In the genomic region with DNA sequence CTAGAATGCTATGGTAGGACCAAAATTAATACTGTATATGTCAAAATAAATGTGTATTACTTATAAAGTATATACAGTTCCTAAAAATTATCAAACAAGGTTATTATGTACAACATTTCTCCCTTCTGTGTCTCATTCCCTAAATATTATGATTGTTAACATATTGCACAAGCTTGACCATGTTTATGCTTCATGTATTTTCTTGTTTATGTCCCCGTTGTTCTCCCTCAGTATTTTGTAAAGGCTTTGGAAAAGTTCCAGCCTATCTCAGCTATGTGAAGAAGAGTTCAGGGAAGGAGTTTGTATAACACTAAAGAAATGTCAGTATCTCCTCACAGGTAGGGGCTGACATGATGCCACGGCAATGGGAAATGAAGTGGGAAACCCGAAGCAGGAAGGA, we compare ENCODE assay signal across 19 cellular contexts. TPM values are rescaled to one million over a fixed set of nuclear protein-coding genes. Genes with fewer than 3 reads are reported as not detected.
DNase-seq lines count a peak whose midpoint lies in the region; ATAC-seq and TF ChIP-seq lines count a peak whose summit lies in the region.
"Had no signal": no experiment of that assay in that cellular context is flagged by ENCODE, and none has a peak within 500 bp of the region (broad histone marks: within the 10 kb centered on the region; RNA-seq: fewer than 3 reads in every experiment).

No MANE protein-coding gene starts in this region.

- CTCF ChIA-PET in Caco-2 (lab: Charles Lee): interaction anchor here (1.5 to 2.6 kb wide), 3 partner anchors 10 to 42 kb away, joined by 4 to 34 read pairs (median 6); partner anchors contain the start of gene ADM

- no peak for TF ChIP-seq POLR2A in gastroesophageal sphincter (IDR thresholded peaks at IDR 0.05)

- H2AFZ ChIP-seq in H9 (ENCODE audit: low read length): no peak overlapping the region

- H3K36me3 Mint-ChIP-seq in Caco-2 (ENCODE audit: insufficient read depth, unreplicated experiment) (no peaks in the 10 kb centered on the region), H9 (ENCODE audit: insufficient read depth in 1 of 3, low read depth in 3 of 3) (no peaks in the 10 kb centered on the region; a peak in 2 of 7 replicates)
- peaks cover 5% of the 10 kb centered on the region for H3K36me3 Mint-ChIP-seq in stimulated activated effector memory CD8-positive, alpha-beta T cell treated with anti-CD3 and anti-CD28 coated beads, Interleukin-12 subunit alpha, Interleukin-12 subunit beta, amount 100 ng/mL, for 72 hours
- H3K36me3 Mint-ChIP-seq: activated CD8-positive, alpha-beta memory T cell treated with anti-CD3 and anti-CD28 coated beads, Interleukin-2, amount 10 ng/mL, durations not matched to agents 7 days and 5 days; natural killer cell treated with Interleukin-12 subunit alpha and Interleukin-12 subunit beta and Interleukin-15 and Interleukin-18, amount 100 ng/mL, for 72 hours had no signal

- no peak overlapping the region for H3K18ac ChIP-seq in H9 (ENCODE audit: insufficient read length, low read depth, low read length)

- H3K4me1 ChIP-seq in Caco-2 (peaks cover 77% of the 10 kb centered on the region), gastroesophageal sphincter (peaks cover 38 to 99% (median 54%) of the 10 kb centered on the region in 3 donors), H9 (ENCODE audit: insufficient read depth, low read length) (peaks cover 13% of the 10 kb centered on the region)

- H3K9me3 Mint-ChIP-seq in Caco-2 (ENCODE audit: unreplicated experiment) (no peaks in the 10 kb centered on the region), H9 (no peaks in the 10 kb centered on the region; a peak in 1 of 5 replicates)
- H3K9me3 Mint-ChIP-seq in stimulated activated effector memory CD8-positive, alpha-beta T cell treated with anti-CD3 and anti-CD28 coated beads, Interleukin-12 subunit alpha, Interleukin-12 subunit beta, amount 100 ng/mL, for 72 hours: no peaks in the 10 kb centered on the region
- H3K9me3 Mint-ChIP-seq: natural killer cell treated with Interleukin-12 subunit alpha and Interleukin-12 subunit beta and Interleukin-15 and Interleukin-18, amount 100 ng/mL, for 72 hours had no signal

- H3K9me3 ChIP-seq in Caco-2 (no peaks in the 10 kb centered on the region), gastroesophageal sphincter (no peaks in the 10 kb centered on the region), H9 (ENCODE audit: control insufficient read depth, low read depth, low read length) (no peaks in the 10 kb centered on the region)
- H3K9me3 ChIP-seq: SJCRH30 had no signal

- TF ChIP-seq CTCF in Caco-2 (IDR thresholded peaks at IDR 0.05; ENCODE audit: insufficient read depth in 1 of 2, low read depth in 1 of 2, low read length in 1 of 2, severe bottlenecking in 1 of 2, unreplicated experiment in 1 of 2) (no peak), brain microvascular endothelial cell (IDR thresholded peaks at IDR 0.05; ENCODE audit: low read depth, low read length, missing control alignments) (no peak), gastroesophageal sphincter (IDR thresholded peaks at IDR 0.05) (no peak), H9 (conservative IDR thresholded peaks at IDR 0.05) (no peak)

- no peak for DNase-seq in Caco-2
- DNase-seq in brain microvascular endothelial cell: no peak
- DNase-seq in stimulated activated effector memory CD8-positive, alpha-beta T cell treated with anti-CD3 and anti-CD28 coated beads, Interleukin-12 subunit alpha, Interleukin-12 subunit beta, amount 100 ng/mL, for 72 hours (ENCODE audit: low spot score in 2 of 2): no peak
- no peak for DNase-seq in NCI-H1417 treated with DMSO at 0.1 percent for 48 hours (lab: John Stamatoyannopoulos, UW)
- DNase-seq in activated naive CD4-positive, alpha-beta T cell (lab: John Stamatoyannopoulos, UW): no peak
- no peak for DNase-seq in H9
- DNase-seq: activated CD4-positive, alpha-beta T cell treated with anti-CD3 and anti-CD28 coated beads for 1 hour; activated CD8-positive, alpha-beta memory T cell treated with anti-CD3 and anti-CD28 coated beads, Interleukin-2, amount 10 ng/mL, durations not matched to agents 7 days and 5 days; activated gamma-delta T cell; anterior cingulate cortex; NCI-H2081; NCI-H510A; SJCRH30; stimulated activated CD4-positive, alpha-beta T cell treated with anti-CD3 and anti-CD28 coated beads, Interleukin-15, amount 100 ng/mL, for 24 hours; T-helper 9 cell had no signal

- H4K91ac ChIP-seq in H9 (ENCODE audit: insufficient read length, low read depth, low read length): no peak overlapping the region

- no peak overlapping the region for H3K4me2 ChIP-seq in H9 (ENCODE audit: insufficient read depth, insufficient read length, low read length)

- no peak overlapping the region for H4K5ac ChIP-seq in H9 (ENCODE audit: insufficient read length, low read depth, low read length)

- POLR2A ChIA-PET in Caco-2 (lab: Charles Lee): interaction anchor here (0.8 to 1.2 kb wide), 2 partner anchors 20 to 21 kb away, joined by 3 to 7 read pairs; partner anchors contain the start of gene ADM

- no peak for ATAC-seq in gastroesophageal sphincter
- ATAC-seq in stimulated activated effector memory CD8-positive, alpha-beta T cell treated with anti-CD3 and anti-CD28 coated beads, Interleukin-12 subunit alpha, Interleukin-12 subunit beta, amount 100 ng/mL, for 72 hours: no peak
- no peak for ATAC-seq in GM18861 (IDR thresholded peaks at IDR 0.05; ENCODE audit: unreplicated experiment)
- ATAC-seq: activated CD8-positive, alpha-beta memory T cell treated with anti-CD3 and anti-CD28 coated beads, Interleukin-2, amount 10 ng/mL, durations not matched to agents 7 days and 5 days; K562; natural killer cell treated with Interleukin-12 subunit alpha and Interleukin-12 subunit beta and Interleukin-15 and Interleukin-18, amount 100 ng/mL, for 72 hours had no signal

- H3T11ph ChIP-seq in H9 (ENCODE audit: low read length): no peak overlapping the region

- H3K4me3 ChIP-seq in Caco-2 (ENCODE audit: low read depth, low read length): no peak overlapping the region
- H3K4me3 ChIP-seq in brain microvascular endothelial cell (ENCODE audit: low read depth, low read length): no peak overlapping the region
- no peak overlapping the region for H3K4me3 ChIP-seq in gastroesophageal sphincter
- H3K4me3 ChIP-seq: K562, SJCRH30 had no signal

- H3K79me1 ChIP-seq in H9 (ENCODE audit: insufficient read depth, low read depth, low read length, poor library complexity, severe bottlenecking): no peaks in the 10 kb centered on the region

- H3K14ac ChIP-seq in H9 (ENCODE audit: insufficient read depth, low read length): no peak overlapping the region

- no peaks in the 10 kb centered on the region for H3K27me3 Mint-ChIP-seq in Caco-2 (ENCODE audit: insufficient read depth, unreplicated experiment)
- peaks cover 2% of the 10 kb centered on the region; the same call in 1 of the 2 replicates for H3K27me3 Mint-ChIP-seq in H9 (ENCODE audit: low read depth)

- WGBS in gastroesophageal sphincter (ENCODE audit: low coverage in 1 of 2), 2 donors: 46 to 71% methylated on average over 2 to 3 of the region's 3 CpGs
- WGBS in H9 (ENCODE audit: extremely low coverage, insufficient read length, low lambda C conversion rate): no CpG with 5 or more reads among the region's 3 CpGs

- no peak overlapping the region for H2BK12ac ChIP-seq in H9 (ENCODE audit: insufficient read length, low read depth, low read length)

- H3K27me3 ChIP-seq in Caco-2 (replicated peaks; ENCODE audit: control insufficient read depth, insufficient read depth, low read length): no peaks in the 10 kb centered on the region
- no peaks in the 10 kb centered on the region for H3K27me3 ChIP-seq in brain microvascular endothelial cell (replicated peaks)
- no peaks in the 10 kb centered on the region for H3K27me3 ChIP-seq in gastroesophageal sphincter
- no peaks in the 10 kb centered on the region for H3K27me3 ChIP-seq in H9 (ENCODE audit: insufficient read depth, low read length)
- H3K27me3 ChIP-seq: SJCRH30 had no signal

- H2AK5ac ChIP-seq in H9 (ENCODE audit: insufficient read length, low read length): no peak overlapping the region

- H4K8ac ChIP-seq in H9 (replicated peaks; ENCODE audit: insufficient read length, low read depth, low read length): no peak overlapping the region

- H3K36me3 ChIP-seq in Caco-2 (ENCODE audit: control insufficient read depth, insufficient read depth, low read length): no peaks in the 10 kb centered on the region
- H3K36me3 ChIP-seq in brain microvascular endothelial cell (replicated peaks): no peaks in the 10 kb centered on the region
- no peaks in the 10 kb centered on the region for H3K36me3 ChIP-seq in gastroesophageal sphincter
- H3K36me3 ChIP-seq: SJCRH30 had no signal

- H3K27ac Mint-ChIP-seq in Caco-2 (ENCODE audit: unreplicated experiment) (peak overlapping the region; percentile 84), H9 (no peak overlapping the region)
- peak overlapping the region; percentile 17 for H3K27ac Mint-ChIP-seq in stimulated activated effector memory CD8-positive, alpha-beta T cell treated with anti-CD3 and anti-CD28 coated beads, Interleukin-12 subunit alpha, Interleukin-12 subunit beta, amount 100 ng/mL, for 72 hours
- H3K27ac Mint-ChIP-seq: activated CD8-positive, alpha-beta memory T cell treated with anti-CD3 and anti-CD28 coated beads, Interleukin-2, amount 10 ng/mL, durations not matched to agents 7 days and 5 days; natural killer cell treated with Interleukin-12 subunit alpha and Interleukin-12 subunit beta and Interleukin-15 and Interleukin-18, amount 100 ng/mL, for 72 hours had no signal

- H3K9ac ChIP-seq in H9 (ENCODE audit: extremely low read depth, insufficient read length, low read length): no peak overlapping the region

- TF ChIP-seq EP300 in gastroesophageal sphincter (IDR thresholded peaks at IDR 0.05): no peak

- no peak overlapping the region for H3K4ac ChIP-seq in H9 (ENCODE audit: low read depth, low read length)

- no peak overlapping the region for H2BK20ac ChIP-seq in H9 (ENCODE audit: low read depth, low read length, poor library complexity, severe bottlenecking)

- H2BK5ac ChIP-seq in H9 (ENCODE audit: insufficient read length, low read length): no peak overlapping the region

- in situ Hi-C loops in brain microvascular endothelial cell (cut with HindIII; ENCODE audit: low pct_ligation_motif_present, low sequenced_read_pairs): loop anchor here (25.0 kb wide), 1 partner anchor 337 kb away; no protein-coding TSS in a partner anchor

- BruUV-seq in Caco-2 (replicated peaks; lab: Mats Ljungman, UMichigan): no TSS peak

- no peaks in the 10 kb centered on the region for H3K79me2 ChIP-seq in H9 (ENCODE audit: insufficient read depth, low read length)

- no peaks in the 10 kb centered on the region for H3K23me2 ChIP-seq in H9 (ENCODE audit: insufficient read length, low read depth, low read length, poor library complexity, severe bottlenecking)

- no peak overlapping the region for H3K4me3 Mint-ChIP-seq in Caco-2 (ENCODE audit: unreplicated experiment)
- H3K4me3 Mint-ChIP-seq in stimulated activated effector memory CD8-positive, alpha-beta T cell treated with anti-CD3 and anti-CD28 coated beads, Interleukin-12 subunit alpha, Interleukin-12 subunit beta, amount 100 ng/mL, for 72 hours: no peak overlapping the region
- H3K4me3 Mint-ChIP-seq in H9: no peak overlapping the region
- H3K4me3 Mint-ChIP-seq: activated CD8-positive, alpha-beta memory T cell treated with anti-CD3 and anti-CD28 coated beads, Interleukin-2, amount 10 ng/mL, durations not matched to agents 7 days and 5 days; natural killer cell treated with Interleukin-12 subunit alpha and Interleukin-12 subunit beta and Interleukin-15 and Interleukin-18, amount 100 ng/mL, for 72 hours had no signal

- H4K20me1 ChIP-seq in H9 (ENCODE audit: control insufficient read depth, insufficient read depth, insufficient read length): no peaks in the 10 kb centered on the region

- peaks cover 47% of the 10 kb centered on the region for H3K4me1 Mint-ChIP-seq in Caco-2 (ENCODE audit: low read depth, unreplicated experiment)
- peaks cover 16% of the 10 kb centered on the region for H3K4me1 Mint-ChIP-seq in stimulated activated effector memory CD8-positive, alpha-beta T cell treated with anti-CD3 and anti-CD28 coated beads, Interleukin-12 subunit alpha, Interleukin-12 subunit beta, amount 100 ng/mL, for 72 hours
- peaks cover 33 to 59% of the 10 kb centered on the region in 2 experiments for H3K4me1 Mint-ChIP-seq in H9

- intact Hi-C loops in Caco-2 (cut with micrococcal nuclease; ENCODE audit: unreplicated experiment): loop anchor here (5.0 kb wide), 1 partner anchor 352 kb away; no protein-coding TSS in a partner anchor

- H3K27ac ChIP-seq in brain microvascular endothelial cell: peak overlapping the region; percentile 82
- peak overlapping the region; percentile 71 to 86 (median 77) for H3K27ac ChIP-seq in gastroesophageal sphincter
- H3K27ac ChIP-seq in H9 (ENCODE audit: insufficient read length, low read depth, low read length): no peak overlapping the region
- H3K27ac ChIP-seq: SJCRH30 had no signal

- H3K23ac ChIP-seq in H9 (ENCODE audit: insufficient read length, low read depth, low read length): no peak overlapping the region

- H2BK15ac ChIP-seq in H9 (ENCODE audit: low read depth, low read length): no peak overlapping the region

- H3K56ac ChIP-seq in H9 (ENCODE audit: insufficient read length, low read depth, low read length): no peak overlapping the region

- H2BK120ac ChIP-seq in H9 (ENCODE audit: low read depth, low read length, poor library complexity, severe bottlenecking): no peak overlapping the region

RNA-seq across cellular contexts. Expression of gene ADM, which starts 19.6 kb away (rescaled TPM):
- total RNA-seq in Caco-2 (2022) (114 and 127 TPM in 2 replicates), gastroesophageal sphincter (100 to 1,000 TPM in 1 of 4 donors, 10 to 100 TPM in 3; 36.3 to 108 (median 81.8) TPM), H9 (2021) (99.1 and 106 TPM in 2 replicates)

RNA-seq across cellular contexts. Expression of gene SBF2, which starts 30.5 kb away (rescaled TPM):
- 56.5 and 72.2 TPM in 2 replicates for total RNA-seq in Caco-2 (2022)
- total RNA-seq in gastroesophageal sphincter: 10 to 100 TPM; 52.8 to 87.9 (median 62.4) TPM
- total RNA-seq in H9 (2021): 29.8 and 30.2 TPM in 2 replicates

Comparison
In these comparisons a context has a peak if more than half of its experiments do, and no peak if none do; other contexts are left out.
1. H3K27ac Mint-ChIP-seq: peak in Caco-2 (single experiment) and stimulated activated effector memory CD8-positive, alpha-beta T cell treated with anti-CD3 and anti-CD28 coated beads, Interleukin-12 subunit alpha, Interleukin-12 subunit beta, amount 100 ng/mL, for 72 hours (single experiment); none in H9 (0 of 3).